19 cellular contexts compared by ENCODE assay signal in the genomic region with DNA sequence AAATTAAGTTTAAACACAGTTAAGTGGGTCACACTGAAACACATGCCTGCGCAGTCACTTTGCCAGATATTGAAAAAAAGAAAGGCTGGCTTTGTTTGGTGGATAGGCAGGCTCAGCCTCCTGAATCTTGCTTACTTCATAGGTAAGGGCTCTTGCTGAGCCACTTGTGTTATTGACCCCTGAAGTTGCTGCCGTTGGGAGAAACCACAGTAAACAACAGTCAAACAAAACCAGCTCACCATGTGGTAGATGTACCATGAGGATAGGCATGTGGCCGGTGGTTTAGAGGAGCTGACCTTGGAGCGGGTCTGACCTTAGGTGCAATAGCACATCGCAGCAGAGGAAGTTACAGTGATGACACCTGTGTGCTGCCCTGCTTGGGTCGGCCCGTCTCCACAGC. TPM values are rescaled to one million over a fixed set of nuclear protein-coding genes. Genes with fewer than 3 reads are reported as not detected.
DNase-seq lines count a peak whose midpoint lies in the region; TF ChIP-seq lines count a peak whose summit lies in the region.
"Had no signal": no experiment of that assay in that cellular context is flagged by ENCODE, and none has a peak within 500 bp of the region (broad histone marks: within the 10 kb centered on the region; RNA-seq: fewer than 3 reads in every experiment).

No MANE protein-coding gene starts in this region.

- H2AK5ac ChIP-seq in H9 (ENCODE audit: insufficient read length, low read length) = no peak overlapping the region

- H2BK120ac ChIP-seq in H9 (ENCODE audit: low read depth, low read length, poor library complexity, severe bottlenecking) = no peak overlapping the region

- H3K4me3 ChIP-seq in dorsolateral prefrontal cortex = no peak overlapping the region
- H3K4me3 ChIP-seq: SJSA1, stomach had no signal

- no peak overlapping the region for H3K4ac ChIP-seq in H9 (ENCODE audit: low read depth, low read length)

- H4K5ac ChIP-seq in H9 (ENCODE audit: insufficient read length, low read depth, low read length) = no peak overlapping the region

- no peaks in the 10 kb centered on the region for H4K20me1 ChIP-seq in H9 (ENCODE audit: control insufficient read depth, insufficient read depth, insufficient read length)

- no peaks in the 10 kb centered on the region for H3K27me3 Mint-ChIP-seq in H9 (ENCODE audit: low read depth)
- H3K27me3 Mint-ChIP-seq: activated CD4-positive, alpha-beta T cell treated with anti-CD3 and anti-CD28 coated beads for 36 hours; activated T-cell treated with anti-CD3 and anti-CD28 coated beads, Interleukin-2, amount 50 U/mL, for 24 hours had no signal

- H3K4me2 ChIP-seq in H9 (ENCODE audit: insufficient read depth, insufficient read length, low read length) = no peak overlapping the region

- H3K79me1 ChIP-seq in H9 (ENCODE audit: insufficient read depth, low read depth, low read length, poor library complexity, severe bottlenecking) = no peaks in the 10 kb centered on the region

- H4K8ac ChIP-seq in H9 (replicated peaks; ENCODE audit: insufficient read length, low read depth, low read length) = peak overlapping the region; percentile 77

- peak overlapping the region in 1 of 3 experiments; percentile 7; a peak in 3 of 7 replicates for H3K27ac Mint-ChIP-seq in H9
- H3K27ac Mint-ChIP-seq: activated CD4-positive, alpha-beta T cell treated with anti-CD3 and anti-CD28 coated beads for 36 hours; activated T-cell treated with anti-CD3 and anti-CD28 coated beads, Interleukin-2, amount 50 U/mL, for 24 hours; memory B cell had no signal

- no peak overlapping the region for H2AFZ ChIP-seq in H9 (ENCODE audit: low read length)

- H3K9me3 Mint-ChIP-seq in H9 = no peaks in the 10 kb centered on the region
- H3K9me3 Mint-ChIP-seq: activated T-cell treated with anti-CD3 and anti-CD28 coated beads, Interleukin-2, amount 50 U/mL, for 24 hours; memory B cell had no signal

- H3K27ac ChIP-seq in H9 (ENCODE audit: insufficient read length, low read depth, low read length) = no peak overlapping the region
- H3K27ac ChIP-seq in dorsolateral prefrontal cortex = peak overlapping the region in 44 of 59 donors; percentile 2 to 93 (median 56)
- H3K27ac ChIP-seq: HL-60, SJSA1, stomach had no signal

- no peak overlapping the region for H3K4me3 Mint-ChIP-seq in H9
- H3K4me3 Mint-ChIP-seq: activated CD4-positive, alpha-beta T cell treated with anti-CD3 and anti-CD28 coated beads for 36 hours; activated T-cell treated with anti-CD3 and anti-CD28 coated beads, Interleukin-2, amount 50 U/mL, for 24 hours; memory B cell had no signal

- WGBS in H9 (ENCODE audit: extremely low coverage, insufficient read length, low lambda C conversion rate) = no CpG with 5 or more reads among the region's 7 CpGs

- no peaks in the 10 kb centered on the region for H3K27me3 ChIP-seq in H9 (ENCODE audit: insufficient read depth, low read length)
- H3K27me3 ChIP-seq in dorsolateral prefrontal cortex = no peaks in the 10 kb centered on the region
- H3K27me3 ChIP-seq: SJSA1, stomach had no signal

- intact Hi-C loops in dorsolateral prefrontal cortex (cut with DNase I) = no loop called here

- no peak overlapping the region for H3K9ac ChIP-seq in H9 (ENCODE audit: extremely low read depth, insufficient read length, low read length)

- peaks cover 0 to 2% (median 0%) of the 10 kb centered on the region in 3 experiments; a peak in 3 of 7 replicates for H3K36me3 Mint-ChIP-seq in H9 (ENCODE audit: insufficient read depth in 1 of 3, low read depth in 3 of 3)
- H3K36me3 Mint-ChIP-seq: memory B cell had no signal

- peaks cover 6% of the 10 kb centered on the region; the same call in 1 of the 2 replicates for H3K79me2 ChIP-seq in H9 (ENCODE audit: insufficient read depth, low read length)

- no peak overlapping the region for H2BK20ac ChIP-seq in H9 (ENCODE audit: low read depth, low read length, poor library complexity, severe bottlenecking)

- H3K4me1 ChIP-seq in H9 (ENCODE audit: insufficient read depth, low read length) = peaks cover 7% of the 10 kb centered on the region; the same call in 1 of the 2 replicates

- peak overlapping the region; percentile 13 for H3T11ph ChIP-seq in H9 (ENCODE audit: low read length)

- TF ChIP-seq CTCF in H9 (conservative IDR thresholded peaks at IDR 0.05) (no peak), dorsolateral prefrontal cortex (IDR thresholded peaks at IDR 0.05 in 54 of 56, conservative IDR thresholded peaks at IDR 0.05 in 2 of 56; ENCODE audit: low read depth in 1 of 56, partially characterized antibody in 56 of 56) (no peak)

- H3K4me1 Mint-ChIP-seq in H9 = peaks cover 29 to 37% of the 10 kb centered on the region in 2 experiments

- DNase-seq in DMS79 treated with DMSO at 0.1 percent for 48 hours (lab: John Stamatoyannopoulos, UW) (peak; percentile 42), H9 (no peak), dorsolateral prefrontal cortex (no peak), mucosa of gallbladder (ENCODE audit: low spot score) (peak; percentile 41), COR-L47 (lab: John Stamatoyannopoulos, UW) (no peak)
- no peak for DNase-seq in activated CD4-positive, CD25-positive, alpha-beta regulatory T cell treated with anti-CD3 and anti-CD28 coated beads, Interleukin-2, amount 50 U/mL, for 72 hours
- no peak for DNase-seq in activated CD4-positive, alpha-beta T cell treated with anti-CD3 and anti-CD28 coated beads, Interleukin-2, amount 50 U/mL, for 4 hours
- DNase-seq: activated CD4-positive, alpha-beta T cell treated with anti-CD3 and anti-CD28 coated beads for 36 hours; activated naive CD4-positive, alpha-beta T cell; activated T-cell treated with anti-CD3 and anti-CD28 coated beads, Interleukin-2, amount 50 U/mL, for 24 hours; glutamatergic neuron; NCI-H1092 treated with DMSO at 0.1 percent for 48 hours; NCI-H1930; NCI-H526; stomach; trophoblast cell had no signal

- H3K18ac ChIP-seq in H9 (ENCODE audit: insufficient read length, low read depth, low read length) = no peak overlapping the region

- no peak overlapping the region for H3K14ac ChIP-seq in H9 (ENCODE audit: insufficient read depth, low read length)

- H3K23ac ChIP-seq in H9 (ENCODE audit: insufficient read length, low read depth, low read length) = no peak overlapping the region

- H2BK15ac ChIP-seq in H9 (ENCODE audit: low read depth, low read length) = no peak overlapping the region

- H2BK12ac ChIP-seq in H9 (ENCODE audit: insufficient read length, low read depth, low read length) = no peak overlapping the region

- no peaks in the 10 kb centered on the region for H3K9me3 ChIP-seq in H9 (ENCODE audit: control insufficient read depth, low read depth, low read length)
- H3K9me3 ChIP-seq: SJSA1, stomach had no signal

- no peaks in the 10 kb centered on the region for H3K23me2 ChIP-seq in H9 (ENCODE audit: insufficient read length, low read depth, low read length, poor library complexity, severe bottlenecking)

- no peak overlapping the region for H2BK5ac ChIP-seq in H9 (ENCODE audit: insufficient read length, low read length)

- no peak overlapping the region for H4K91ac ChIP-seq in H9 (ENCODE audit: insufficient read length, low read depth, low read length)

- no peak overlapping the region for H3K56ac ChIP-seq in H9 (ENCODE audit: insufficient read length, low read depth, low read length)

RNA-seq across cellular contexts. Expression of gene SPATA13, which starts 52.2 kb away (rescaled TPM):
- 12.6 and 14.1 TPM in 2 replicates for total RNA-seq in H9 (2021)
- 100 to 1,000 TPM in 2 of 120 experiments, 10 to 100 TPM in 118; 12.1 to 112 (median 36.5) TPM for total RNA-seq in dorsolateral prefrontal cortex
- 52.7 TPM for total RNA-seq in mucosa of gallbladder

Comparison
In these comparisons a context has a peak if more than half of its experiments do, and no peak if none do; other contexts are left out.
1. DNase-seq: peak in DMS79 treated with DMSO at 0.1 percent for 48 hours (single experiment) and mucosa of gallbladder (single experiment); none in H9 (single experiment), dorsolateral prefrontal cortex (0 of 10), activated CD4-positive, CD25-positive, alpha-beta regulatory T cell treated with anti-CD3 and anti-CD28 coated beads, Interleukin-2, amount 50 U/mL, for 72 hours (single experiment), COR-L47 (single experiment) and activated CD4-positive, alpha-beta T cell treated with anti-CD3 and anti-CD28 coated beads, Interleukin-2, amount 50 U/mL, for 4 hours (0 of 2).